ENCODE assay signal across 35 cellular contexts in genomic region chr1:163066686-163067085, GRCh38. TPM values are rescaled to one million over a fixed set of nuclear protein-coding genes. Genes with fewer than 3 reads are reported as not detected.
A peak's percentile ranks its signal among the peaks of the same experiment; 100 is the strongest.
DNase-seq lines count a peak whose midpoint lies in the region; ATAC-seq, FAIRE-seq and TF ChIP-seq lines count a peak whose summit lies in the region.
"Had no signal": no experiment of that assay in that cellular context is flagged by ENCODE, and none has a peak within 500 bp of the region (broad histone marks: within the 10 kb centered on the region; RNA-seq: fewer than 3 reads in every experiment).

No MANE protein-coding gene starts in this region.

- CTCF ChIA-PET in activated CD8-positive, alpha-beta T cell treated with anti-CD3 and anti-CD28 coated beads for 36 hours (lab: Charles Lee), result no interaction called here

- H3K4me3 ChIP-seq in dorsolateral prefrontal cortex, result no peak overlapping the region
- H3K4me3 ChIP-seq: A549; BLaER1; BLaER1 treated with 17β-estradiol and CSF1 and Interleukin-3, amounts not matched to agents 10 nM and 100 nM had no signal

- DNase-seq in caudate nucleus (lab: John Stamatoyannopoulos, UW) (peak in 5 of 61 donors; percentile 2 to 75 (median 26)), dorsolateral prefrontal cortex (no peak), putamen (ENCODE audit: low spot score) (peak; percentile 60), urothelium cell line (ENCODE audit: low spot score) (no peak)
- DNase-seq in activated CD8-positive, alpha-beta T cell treated with anti-CD3 and anti-CD28 coated beads for 36 hours, result no peak
- DNase-seq: 8988T; ACHN; AML-193; BE2C; C1 segment of cervical spinal cord; Caco-2; Calu3; CD4-positive, alpha-beta memory T cell; CD4-positive, alpha-beta T cell; CD4-positive, CD25-positive, alpha-beta regulatory T cell; CD8-positive, alpha-beta memory T cell; CD8-positive, alpha-beta T cell; COR-L47; DMS 273 treated with DMSO at 0.1 percent for 48 hours; DMS153; DMS53; DMS79; DMS79 treated with DMSO at 0.1 percent for 48 hours; DND-41; EL had no signal

- H3K9me3 Mint-ChIP-seq in activated CD8-positive, alpha-beta T cell treated with anti-CD3 and anti-CD28 coated beads for 36 hours, result no peaks in the 10 kb centered on the region
- H3K9me3 Mint-ChIP-seq: CD4-positive, alpha-beta memory T cell; CD4-positive, alpha-beta T cell; CD8-positive, alpha-beta T cell had no signal

- no peak for TF ChIP-seq CTCF in dorsolateral prefrontal cortex (IDR thresholded peaks at IDR 0.05 in 54 of 56, conservative IDR thresholded peaks at IDR 0.05 in 2 of 56; ENCODE audit: low read depth in 1 of 56, partially characterized antibody in 56 of 56)
- no peak for TF ChIP-seq CTCF in activated CD8-positive, alpha-beta T cell treated with anti-CD3 and anti-CD28 coated beads for 36 hours (IDR thresholded peaks at IDR 0.05)

- no peaks in the 10 kb centered on the region for H3K4me1 Mint-ChIP-seq in activated CD8-positive, alpha-beta T cell treated with anti-CD3 and anti-CD28 coated beads for 36 hours (ENCODE audit: low read depth)
- H3K4me1 Mint-ChIP-seq: B cell; CD14-positive monocyte; CD4-positive, alpha-beta memory T cell; CD4-positive, CD25-positive, alpha-beta regulatory T cell; CD8-positive, alpha-beta memory T cell had no signal

- POLR2A ChIA-PET in activated CD8-positive, alpha-beta T cell treated with anti-CD3 and anti-CD28 coated beads for 36 hours (lab: Charles Lee), result no interaction called here

- peak overlapping the region; percentile 58 for H3K27ac ChIP-seq in caudate nucleus (ENCODE audit: low read depth, low read length)
- H3K27ac ChIP-seq in dorsolateral prefrontal cortex, result peak overlapping the region in 45 of 59 donors; percentile 2 to 94 (median 65)
- H3K27ac ChIP-seq: 22Rv1; A549; BLaER1; BLaER1 treated with 17β-estradiol and CSF1 and Interleukin-3, amounts not matched to agents 10 nM and 100 nM; C4-2B had no signal

- no peak for FAIRE-seq in urothelium cell line (lab: Jason Lieb, UNC)
- FAIRE-seq: A204.1, A549, D721Med had no signal

- no peak for ATAC-seq in HG03571 (IDR thresholded peaks at IDR 0.05; ENCODE audit: unreplicated experiment)
- ATAC-seq in activated CD8-positive, alpha-beta T cell treated with anti-CD3 and anti-CD28 coated beads for 36 hours, result no peak
- ATAC-seq: A549; CD8-positive, alpha-beta T cell had no signal

- peaks cover 0 to 14% (median 0%) of the 10 kb centered on the region in 45 donors for H3K27me3 ChIP-seq in dorsolateral prefrontal cortex
- H3K27me3 ChIP-seq: BE2C had no signal

- intact Hi-C loops in dorsolateral prefrontal cortex (cut with DNase I), result no loop called here
- intact Hi-C loops in activated CD8-positive, alpha-beta T cell treated with anti-CD3 and anti-CD28 coated beads for 36 hours (cut with micrococcal nuclease), result no loop called here

- peaks cover 25% of the 10 kb centered on the region for H3K27me3 Mint-ChIP-seq in activated CD8-positive, alpha-beta T cell treated with anti-CD3 and anti-CD28 coated beads for 36 hours

- H3K4me3 Mint-ChIP-seq in activated CD8-positive, alpha-beta T cell treated with anti-CD3 and anti-CD28 coated beads for 36 hours, result no peak overlapping the region
- H3K4me3 Mint-ChIP-seq: B cell; CD14-positive monocyte; CD4-positive, alpha-beta memory T cell; CD4-positive, alpha-beta T cell; CD4-positive, CD25-positive, alpha-beta regulatory T cell; CD8-positive, alpha-beta memory T cell; CD8-positive, alpha-beta T cell had no signal

- H3K27ac Mint-ChIP-seq in activated CD8-positive, alpha-beta T cell treated with anti-CD3 and anti-CD28 coated beads for 36 hours, result no peak overlapping the region
- H3K27ac Mint-ChIP-seq: B cell; CD14-positive monocyte; CD4-positive, alpha-beta memory T cell; CD4-positive, alpha-beta T cell; CD4-positive, CD25-positive, alpha-beta regulatory T cell; CD8-positive, alpha-beta memory T cell; CD8-positive, alpha-beta T cell had no signal

- H3K36me3 Mint-ChIP-seq in activated CD8-positive, alpha-beta T cell treated with anti-CD3 and anti-CD28 coated beads for 36 hours (ENCODE audit: low read depth), result no peaks in the 10 kb centered on the region
- H3K36me3 Mint-ChIP-seq: CD14-positive monocyte; CD4-positive, alpha-beta memory T cell; CD4-positive, CD25-positive, alpha-beta regulatory T cell; CD8-positive, alpha-beta memory T cell; CD8-positive, alpha-beta T cell had no signal

RNA-seq across cellular contexts. Expression of gene RGS4, which starts 2.5 kb away (rescaled TPM):
- total RNA-seq in dorsolateral prefrontal cortex, result 100 to 1,000 TPM in 114 of 120 experiments, 10 to 100 TPM in 6; 59.9 to 568 (median 314) TPM
- not detected for total RNA-seq in activated CD8-positive, alpha-beta T cell treated with anti-CD3 and anti-CD28 coated beads for 36 hours
- total RNA-seq: B cell; CD4-positive, alpha-beta memory T cell; CD4-positive, alpha-beta T cell; CD4-positive, CD25-positive, alpha-beta regulatory T cell; CD8-positive, alpha-beta memory T cell; CD8-positive, alpha-beta T cell had no signal

Comparison
In these comparisons a context has a peak if more than half of its experiments do, and no peak if none do; other contexts are left out.
1. RNA of gene RGS4, which starts 2.5 kb away (total RNA-seq): 59.9 to 568 TPM in dorsolateral prefrontal cortex; not detected in activated CD8-positive, alpha-beta T cell treated with anti-CD3 and anti-CD28 coated beads for 36 hours; every median in the first group is over 10 times any median in the second.